1 cellular context compared by ENCODE assay signal in the genomic region with DNA sequence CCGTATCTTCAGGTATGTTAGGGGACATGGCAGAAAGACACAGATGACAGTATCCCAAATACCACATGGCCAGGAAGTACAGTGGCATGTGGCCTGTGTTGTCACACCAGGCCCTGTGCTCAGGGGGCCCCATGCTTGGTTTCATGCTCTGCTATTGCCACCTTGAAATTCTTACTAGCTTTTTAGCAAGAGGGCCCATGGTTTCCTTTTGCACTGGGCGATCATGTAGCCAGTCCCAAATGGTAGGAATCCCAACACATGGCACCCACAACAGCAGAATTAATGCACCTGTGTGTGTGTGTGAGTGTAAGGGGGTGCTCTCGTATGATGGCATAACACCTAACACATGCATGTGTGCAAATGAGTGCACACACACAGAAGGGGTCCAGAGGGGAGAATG.
TF ChIP-seq lines count a peak whose summit lies in the region.

No MANE protein-coding gene starts in this region.

TF ChIP-seq in HepG2, 621 proteins besides CTCF, POLR2A, EP300 and RAD21:
- TF ChIP-seq MNT (IDR thresholded peaks at IDR 0.05) = 0 out of 2 replicates have a peak, but pooled peaks have one; percentile 37
- no peak for TF ChIP-seq SP5 (CRISPR knock-in tag; IDR thresholded peaks at IDR 0.05; ENCODE audit: borderline replicate concordance, low read depth)
- TF ChIP-seq, protein P1, sequence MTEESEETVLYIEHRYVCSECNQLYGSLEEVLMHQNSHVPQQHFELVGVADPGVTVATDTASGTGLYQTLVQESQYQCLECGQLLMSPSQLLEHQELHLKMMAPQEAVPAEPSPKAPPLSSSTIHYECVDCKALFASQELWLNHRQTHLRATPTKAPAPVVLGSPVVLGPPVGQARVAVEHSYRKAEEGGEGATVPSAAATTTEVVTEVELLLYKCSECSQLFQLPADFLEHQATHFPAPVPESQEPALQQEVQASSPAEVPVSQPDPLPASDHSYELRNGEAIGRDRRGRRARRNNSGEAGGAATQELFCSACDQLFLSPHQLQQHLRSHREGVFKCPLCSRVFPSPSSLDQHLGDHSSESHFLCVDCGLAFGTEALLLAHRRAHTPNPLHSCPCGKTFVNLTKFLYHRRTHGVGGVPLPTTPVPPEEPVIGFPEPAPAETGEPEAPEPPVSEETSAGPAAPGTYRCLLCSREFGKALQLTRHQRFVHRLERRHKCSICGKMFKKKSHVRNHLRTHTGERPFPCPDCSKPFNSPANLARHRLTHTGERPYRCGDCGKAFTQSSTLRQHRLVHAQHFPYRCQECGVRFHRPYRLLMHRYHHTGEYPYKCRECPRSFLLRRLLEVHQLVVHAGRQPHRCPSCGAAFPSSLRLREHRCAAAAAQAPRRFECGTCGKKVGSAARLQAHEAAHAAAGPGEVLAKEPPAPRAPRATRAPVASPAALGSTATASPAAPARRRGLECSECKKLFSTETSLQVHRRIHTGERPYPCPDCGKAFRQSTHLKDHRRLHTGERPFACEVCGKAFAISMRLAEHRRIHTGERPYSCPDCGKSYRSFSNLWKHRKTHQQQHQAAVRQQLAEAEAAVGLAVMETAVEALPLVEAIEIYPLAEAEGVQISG (CRISPR knock-in tag; IDR thresholded peaks at IDR 0.05) = no peak
- TF ChIP-seq ZSCAN5A (CRISPR knock-in tag; IDR thresholded peaks at IDR 0.05; ENCODE audit: borderline replicate concordance) = no peak
- no peak for TF ChIP-seq GATAD2A (CRISPR knock-in tag; IDR thresholded peaks at IDR 0.05)
